ENCODE assay signal across 27 cellular contexts in the genomic region with DNA sequence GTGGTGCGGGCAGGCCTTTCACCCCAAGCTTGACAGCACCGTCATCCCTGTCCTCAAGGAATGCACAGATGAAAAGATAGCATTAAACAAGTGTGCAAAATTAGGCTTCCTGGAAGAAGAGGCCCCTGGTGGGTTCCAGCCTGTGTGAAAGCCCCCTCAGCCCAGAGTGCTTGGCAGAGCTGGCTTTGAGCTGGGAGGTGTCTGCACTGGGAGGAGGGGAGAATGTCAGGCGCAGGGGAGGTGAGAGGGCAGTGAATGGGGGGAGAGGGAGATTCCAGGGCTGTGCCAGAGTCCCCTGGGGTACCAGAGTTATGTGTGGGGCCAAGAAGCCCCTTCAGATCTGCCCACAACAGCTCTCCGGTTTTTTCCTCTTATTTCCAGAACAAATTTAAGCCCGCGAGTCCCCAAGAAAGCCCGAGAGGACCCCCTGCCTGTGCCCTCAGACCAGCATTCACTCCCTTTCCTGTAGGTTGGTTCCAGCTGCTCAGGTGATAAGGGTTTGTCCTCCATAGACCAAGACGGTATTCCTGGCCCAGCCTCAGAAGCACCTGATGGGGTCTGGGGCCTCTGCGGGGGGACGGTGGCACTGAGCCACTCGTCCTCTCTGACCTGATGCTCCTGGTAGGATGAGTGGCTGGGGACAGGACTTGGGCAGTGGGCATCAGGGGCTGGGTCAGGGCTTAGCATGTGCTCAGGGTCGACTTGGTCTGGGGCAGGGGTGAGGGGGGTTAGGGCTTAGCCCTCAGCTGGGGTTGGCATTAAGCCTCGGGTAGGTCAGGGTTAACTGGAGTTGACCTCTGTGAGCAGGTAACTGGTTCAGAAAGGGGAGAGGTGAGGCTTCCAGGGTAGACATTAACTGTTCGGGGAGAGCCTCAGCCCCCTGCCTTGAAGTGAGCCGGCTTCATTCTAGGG. TPM values are rescaled to one million over a fixed set of nuclear protein-coding genes. Genes with fewer than 3 reads are reported as not detected.
A peak's percentile ranks its signal among the peaks of the same experiment; 100 is the strongest.
DNase-seq lines count a peak whose midpoint lies in the region; ATAC-seq and TF ChIP-seq lines count a peak whose summit lies in the region.
"Had no signal": no experiment of that assay in that cellular context is flagged by ENCODE, and none has a peak within 500 bp of the region (broad histone marks: within the 10 kb centered on the region; RNA-seq: fewer than 3 reads in every experiment).

No MANE protein-coding gene starts in this region.

- no peak for TF ChIP-seq CTCF in H9 (conservative IDR thresholded peaks at IDR 0.05)
- TF ChIP-seq CTCF in spleen (IDR thresholded peaks at IDR 0.05 in 8 of 11, conservative IDR thresholded peaks at IDR 0.05 in 3 of 11): no peak

- no peak overlapping the region for H3K18ac ChIP-seq in H9 (ENCODE audit: insufficient read length, low read depth, low read length)

- H3K79me2 ChIP-seq in H9 (ENCODE audit: insufficient read depth, low read length) (no peaks in the 10 kb centered on the region), GM23248 (ENCODE audit: insufficient read depth) (no peaks in the 10 kb centered on the region)

- no peak overlapping the region for H3K4me3 Mint-ChIP-seq in H9
- H3K4me3 Mint-ChIP-seq: CD4-positive, alpha-beta T cell had no signal

- peaks cover 0 to 5% (median 3%) of the 10 kb centered on the region in 3 experiments; a peak in 3 of 7 replicates for H3K36me3 Mint-ChIP-seq in H9 (ENCODE audit: insufficient read depth in 1 of 3, low read depth in 3 of 3)

- no peaks in the 10 kb centered on the region; the same call in 1 of the 2 replicates for H3K27me3 Mint-ChIP-seq in H9 (ENCODE audit: low read depth)

- H3K56ac ChIP-seq in H9 (ENCODE audit: insufficient read length, low read depth, low read length): no peak overlapping the region

- no peak overlapping the region for H4K5ac ChIP-seq in H9 (ENCODE audit: insufficient read length, low read depth, low read length)

- no peak for ATAC-seq in activated CD4-positive, CD25-positive, alpha-beta regulatory T cell treated with anti-CD3 and anti-CD28 coated beads, Interleukin-2, amount 50 U/mL, for 24 hours
- ATAC-seq in left lobe of liver: no peak
- no peak for ATAC-seq in HG03108 (IDR thresholded peaks at IDR 0.05; ENCODE audit: unreplicated experiment)

- H3K4me1 Mint-ChIP-seq in H9: peaks cover 10 to 13% of the 10 kb centered on the region in 2 experiments

- H3K79me1 ChIP-seq in H9 (ENCODE audit: insufficient read depth, low read depth, low read length, poor library complexity, severe bottlenecking): no peaks in the 10 kb centered on the region

- in situ Hi-C loops in GM23248 (cut with MboI): no loop called here

- H3K36me3 ChIP-seq in spleen (no peaks in the 10 kb centered on the region), GM23248 (ENCODE audit: low read depth) (no peaks in the 10 kb centered on the region)
- H3K36me3 ChIP-seq: BLaER1 had no signal

- no peaks in the 10 kb centered on the region for H3K9me3 Mint-ChIP-seq in H9
- H3K9me3 Mint-ChIP-seq: CD4-positive, alpha-beta T cell had no signal

- no peak overlapping the region for H2BK20ac ChIP-seq in H9 (ENCODE audit: low read depth, low read length, poor library complexity, severe bottlenecking)

- no peaks in the 10 kb centered on the region for H3K4me1 ChIP-seq in H9 (ENCODE audit: insufficient read depth, low read length)
- no peaks in the 10 kb centered on the region for H3K4me1 ChIP-seq in spleen
- no peaks in the 10 kb centered on the region for H3K4me1 ChIP-seq in GM23248 (ENCODE audit: insufficient read depth)
- H3K4me1 ChIP-seq: BLaER1 had no signal

- no peak overlapping the region for H2BK15ac ChIP-seq in H9 (ENCODE audit: low read depth, low read length)

- intact Hi-C loops in spleen (cut with DNase I; ENCODE audit: low total_unique reads): no loop called here

- H3K14ac ChIP-seq in H9 (ENCODE audit: insufficient read depth, low read length): no peak overlapping the region

- H4K20me1 ChIP-seq in H9 (ENCODE audit: control insufficient read depth, insufficient read depth, insufficient read length) (no peaks in the 10 kb centered on the region), GM23248 (ENCODE audit: insufficient read depth) (no peaks in the 10 kb centered on the region)
- H4K20me1 ChIP-seq: BLaER1 had no signal

- no peak overlapping the region for H3K9ac ChIP-seq in H9 (ENCODE audit: extremely low read depth, insufficient read length, low read length)
- H3K9ac ChIP-seq in GM23248: no peak overlapping the region
- H3K9ac ChIP-seq: BLaER1 had no signal

- DNase-seq in activated CD4-positive, CD25-positive, alpha-beta regulatory T cell treated with anti-CD3 and anti-CD28 coated beads, Interleukin-2, amount 50 U/mL, for 72 hours: peak; percentile 9
- DNase-seq in H9 (peak; percentile 12), left lobe of liver (ENCODE audit: low spot score) (peak; percentile 31), spleen (peak; percentile 54), GM23248 (no peak), NCI-H69 (lab: John Stamatoyannopoulos, UW) (no peak)
- DNase-seq: ACHN, COR-L47, DMS79, HCEC 1CT, Karpas-422, MV-4-11, NCI-H1105 treated with DMSO at 0.1 percent for 48 hours, NCI-H1694 treated with DMSO at 0.1 percent for 48 hours, NCI-H2081 treated with DMSO at 0.1 percent for 48 hours, NCI-H446, NCI-H526, OCI-M1, SHP77 treated with DMSO at 0.1 percent for 48 hours had no signal

- H4K91ac ChIP-seq in H9 (ENCODE audit: insufficient read length, low read depth, low read length): no peak overlapping the region

- H3K23ac ChIP-seq in H9 (ENCODE audit: insufficient read length, low read depth, low read length): no peak overlapping the region

- H4K8ac ChIP-seq in H9 (replicated peaks; ENCODE audit: insufficient read length, low read depth, low read length): no peak overlapping the region

- no peaks in the 10 kb centered on the region for H3K23me2 ChIP-seq in H9 (ENCODE audit: insufficient read length, low read depth, low read length, poor library complexity, severe bottlenecking)

- TF ChIP-seq POLR2A in spleen (IDR thresholded peaks at IDR 0.05): no peak

- H2BK120ac ChIP-seq in H9 (ENCODE audit: low read depth, low read length, poor library complexity, severe bottlenecking): no peak overlapping the region

- H2AK5ac ChIP-seq in H9 (ENCODE audit: insufficient read length, low read length): no peak overlapping the region

- no peak overlapping the region for H2BK12ac ChIP-seq in H9 (ENCODE audit: insufficient read length, low read depth, low read length)

- no peak overlapping the region for H2BK5ac ChIP-seq in H9 (ENCODE audit: insufficient read length, low read length)

- no CpG with 5 or more reads among the region's 15 CpGs for WGBS in H9 (ENCODE audit: extremely low coverage, insufficient read length, low lambda C conversion rate)
- WGBS in spleen, 5 donors: 77 to 81% (median 79%) methylated on average over 15 of the region's 15 CpGs
- WGBS in GM23248 (ENCODE audit: low coverage in 1 of 2, low lambda C conversion rate in 2 of 2, missing lambda C conversion rate in 2 of 2), 2 experiments: 49 to 54% methylated on average over 15 of the region's 15 CpGs

- H2AFZ ChIP-seq in H9 (ENCODE audit: low read length) (no peak overlapping the region), GM23248 (no peak overlapping the region)

- H3K4me2 ChIP-seq in H9 (ENCODE audit: insufficient read depth, insufficient read length, low read length): no peak overlapping the region
- no peak overlapping the region for H3K4me2 ChIP-seq in GM23248 (ENCODE audit: unreplicated experiment)
- H3K4me2 ChIP-seq: BLaER1 had no signal

- H3T11ph ChIP-seq in H9 (ENCODE audit: low read length): no peak overlapping the region

- H3K27ac ChIP-seq in H9 (ENCODE audit: insufficient read length, low read depth, low read length) (no peak overlapping the region), spleen (no peak overlapping the region), GM23248 (no peak overlapping the region)
- H3K27ac ChIP-seq: 22Rv1, BLaER1, SK-N-MC had no signal

- H3K4me3 ChIP-seq in spleen (no peak overlapping the region), GM23248 (no peak overlapping the region)
- H3K4me3 ChIP-seq: BLaER1, SK-N-MC had no signal

- no peaks in the 10 kb centered on the region for H3F3A ChIP-seq in GM23248 (ENCODE audit: insufficient read depth)

- H3K27me3 ChIP-seq in H9 (ENCODE audit: insufficient read depth, low read length) (no peaks in the 10 kb centered on the region), spleen (replicated peaks in 1 of 7) (peaks cover 0 to 33% (median 0%) of the 10 kb centered on the region in 7 donors), GM23248 (replicated peaks; ENCODE audit: insufficient read depth) (peaks cover 5% of the 10 kb centered on the region; the same call in 1 of the 2 replicates)
- H3K27me3 ChIP-seq: BLaER1 had no signal

- no peak overlapping the region; a peak in 1 of 7 replicates for H3K27ac Mint-ChIP-seq in H9
- H3K27ac Mint-ChIP-seq: CD4-positive, alpha-beta T cell had no signal

- H3K9me3 ChIP-seq in H9 (ENCODE audit: control insufficient read depth, low read depth, low read length): no peaks in the 10 kb centered on the region
- H3K9me3 ChIP-seq in spleen: no peaks in the 10 kb centered on the region
- no peaks in the 10 kb centered on the region for H3K9me3 ChIP-seq in GM23248 (ENCODE audit: low read depth)
- H3K9me3 ChIP-seq: BLaER1 had no signal

- no peak overlapping the region for H3K4ac ChIP-seq in H9 (ENCODE audit: low read depth, low read length)

- no peaks in the 10 kb centered on the region for H3K9me2 ChIP-seq in GM23248 (ENCODE audit: insufficient read depth)

RNA-seq across cellular contexts. Expression of gene ADCYAP1R1, which starts 43.4 kb away (rescaled TPM):
- total RNA-seq in H9 (2021): 7.4 and 8.9 TPM in 2 replicates
- 0.65 TPM for total RNA-seq in left lobe of liver
- 1 to 10 TPM in 4 of 7 donors, under 1 TPM in 3; 0.43 to 5.6 (median 1.0) TPM for total RNA-seq in spleen
- polyA plus RNA-seq in spleen: under 1 TPM; 0.04 to 0.13 (median 0.06) TPM
- total RNA-seq in GM23248 (2014; rRNA removed; shearing (Covaris generic)): not detected in 2 replicates
- polyA plus RNA-seq in GM23248 (2016; fragmentation: Nextera tagmentation; extraction: Ambion mirVana): 0.05 TPM in 1 of 2 replicates, not detected in the other
- total RNA-seq: CD4-positive, alpha-beta T cell; M059J; RPMI7951 had no signal

Comparison
In these comparisons a context has a peak if more than half of its experiments do, and no peak if none do; other contexts are left out.
1. DNase-seq: peak in activated CD4-positive, CD25-positive, alpha-beta regulatory T cell treated with anti-CD3 and anti-CD28 coated beads, Interleukin-2, amount 50 U/mL, for 72 hours (single experiment), H9 (single experiment), left lobe of liver (single experiment) and spleen (single experiment); none in GM23248 (single experiment) and NCI-H69 (single experiment).